In genomic region chr3:159805411-159805772, GRCh38 we compare ENCODE assay signal across 14 cellular contexts. TPM values are rescaled to one million over a fixed set of nuclear protein-coding genes. Genes with fewer than 3 reads are reported as not detected.
DNase-seq lines count a peak whose midpoint lies in the region; ATAC-seq, FAIRE-seq and TF ChIP-seq lines count a peak whose summit lies in the region.
"Had no signal": no experiment of that assay in that cellular context is flagged by ENCODE, and none has a peak within 500 bp of the region (broad histone marks: within the 10 kb centered on the region; RNA-seq: fewer than 3 reads in every experiment).

No MANE protein-coding gene starts in this region.

- H3K9me3 Mint-ChIP-seq in activated T-cell treated with anti-CD3 and anti-CD28 coated beads, Interleukin-2, amount 50 U/mL, for 24 hours = no peaks in the 10 kb centered on the region
- H3K9me3 Mint-ChIP-seq: stimulated activated effector memory CD8-positive, alpha-beta T cell treated with anti-CD3 and anti-CD28 coated beads, Interleukin-12 subunit alpha, Interleukin-12 subunit beta, amount 100 ng/mL, for 72 hours had no signal

- H3K79me2 ChIP-seq in HepG2 (ENCODE audit: insufficient read depth, low read length) = no peaks in the 10 kb centered on the region

- no peaks in the 10 kb centered on the region for H4K20me1 ChIP-seq in HepG2 (ENCODE audit: insufficient read depth, low read length)

- H3K27me3 Mint-ChIP-seq in activated T-cell treated with anti-CD3 and anti-CD28 coated beads, Interleukin-2, amount 50 U/mL, for 24 hours = peaks cover 5% of the 10 kb centered on the region

- 0% methylated on average over 1 of the region's 1 CpG for WGBS in HepG2 (ENCODE audit: low lambda C conversion rate)

- no peak overlapping the region for H3K4me2 ChIP-seq in HepG2 (ENCODE audit: low read depth, low read length)
- H3K4me2 ChIP-seq: SK-N-SH had no signal

- H3K27me3 ChIP-seq in HepG2 (ENCODE audit: control insufficient read depth in 1 of 2, insufficient read depth in 2 of 2, low read length in 2 of 2) = no peaks in the 10 kb centered on the region
- H3K27me3 ChIP-seq: foreskin keratinocyte had no signal

- no peaks in the 10 kb centered on the region for H3K4me1 Mint-ChIP-seq in activated T-cell treated with anti-CD3 and anti-CD28 coated beads, Interleukin-2, amount 50 U/mL, for 24 hours (ENCODE audit: low read depth)
- H3K4me1 Mint-ChIP-seq: stimulated activated effector memory CD8-positive, alpha-beta T cell treated with anti-CD3 and anti-CD28 coated beads, Interleukin-12 subunit alpha, Interleukin-12 subunit beta, amount 100 ng/mL, for 72 hours had no signal

- TF ChIP-seq EP300 in HepG2 (IDR thresholded peaks at IDR 0.05; ENCODE audit: low read depth in 2 of 2, low read length in 2 of 2) (no peak), HepG2 (CRISPR knock-in tag; IDR thresholded peaks at IDR 0.05; ENCODE audit: borderline replicate concordance) (no peak)

- H3K4me3 Mint-ChIP-seq in activated T-cell treated with anti-CD3 and anti-CD28 coated beads, Interleukin-2, amount 50 U/mL, for 24 hours = no peak overlapping the region
- H3K4me3 Mint-ChIP-seq: stimulated activated effector memory CD8-positive, alpha-beta T cell treated with anti-CD3 and anti-CD28 coated beads, Interleukin-12 subunit alpha, Interleukin-12 subunit beta, amount 100 ng/mL, for 72 hours had no signal

- no peak overlapping the region for H3K27ac Mint-ChIP-seq in activated T-cell treated with anti-CD3 and anti-CD28 coated beads, Interleukin-2, amount 50 U/mL, for 24 hours
- H3K27ac Mint-ChIP-seq: stimulated activated effector memory CD8-positive, alpha-beta T cell treated with anti-CD3 and anti-CD28 coated beads, Interleukin-12 subunit alpha, Interleukin-12 subunit beta, amount 100 ng/mL, for 72 hours had no signal

- no peak overlapping the region for H2AFZ ChIP-seq in HepG2 (ENCODE audit: low read length)

- BruUV-seq in HepG2 (replicated peaks; lab: Mats Ljungman, UMichigan) = no TSS peak

- no peaks in the 10 kb centered on the region for H3K36me3 Mint-ChIP-seq in activated T-cell treated with anti-CD3 and anti-CD28 coated beads, Interleukin-2, amount 50 U/mL, for 24 hours (ENCODE audit: low read depth)
- H3K36me3 Mint-ChIP-seq: stimulated activated effector memory CD8-positive, alpha-beta T cell treated with anti-CD3 and anti-CD28 coated beads, Interleukin-12 subunit alpha, Interleukin-12 subunit beta, amount 100 ng/mL, for 72 hours had no signal

- no peaks in the 10 kb centered on the region for H3K36me3 ChIP-seq in HepG2 (replicated peaks in 1 of 2; ENCODE audit: control insufficient read depth in 1 of 2, insufficient read depth in 2 of 2, low read length in 2 of 2)

- no peak for DNase-seq in HepG2 (ENCODE audit: low spot score)
- no peak for DNase-seq in RCC 7860 (ENCODE audit: low spot score)
- DNase-seq in activated T-cell treated with anti-CD3 and anti-CD28 coated beads, Interleukin-2, amount 50 U/mL, for 24 hours = no peak
- DNase-seq in NCI-H2081 treated with DMSO at 0.1 percent for 48 hours (lab: John Stamatoyannopoulos, UW) = no peak
- no peak for DNase-seq in hypothalamus (lab: John Stamatoyannopoulos, UW)
- DNase-seq: activated CD4-positive, CD25-positive, alpha-beta regulatory T cell; activated T-cell treated with anti-CD3 and anti-CD28 coated beads for 4 hours had no signal

- no peak overlapping the region for H3K9ac ChIP-seq in HepG2 (ENCODE audit: insufficient read depth, low read depth, low read length)
- H3K9ac ChIP-seq: SK-N-SH had no signal

- CTCF ChIA-PET in HepG2 (lab: Yijun Ruan, JAX; ENCODE audit: low intra/inter-chr PET ratio, low total read pairs) = interaction anchor here (0.8 to 2.4 kb wide), 5 partner anchors 24 to 541 kb away, joined by 3 to 33 read pairs (median 14); no protein-coding TSS in a partner anchor

- no peak overlapping the region for H3K4me3 ChIP-seq in HepG2 (replicated peaks in 1 of 3; ENCODE audit: insufficient read depth in 1 of 3, low read depth in 2 of 3, low read length in 3 of 3)
- H3K4me3 ChIP-seq: K562 had no signal

- in situ Hi-C loops in HepG2 (cut with HindIII; ENCODE audit: extremely low pct_ligation_motif_present, low pct_unique_long_range_greater_than_20kb) = loop anchor here (5.0 kb wide), 1 partner anchor 188 kb away; no protein-coding TSS in a partner anchor

- FAIRE-seq in HepG2 (lab: Jason Lieb, UNC) (no peak), RCC 7860 (lab: Jason Lieb, UNC) (no peak)

- POLR2A ChIA-PET in HepG2 (lab: Yijun Ruan, JAX) = no interaction called here

- ATAC-seq in GM18511 (IDR thresholded peaks at IDR 0.05; ENCODE audit: unreplicated experiment) (peak; percentile 26), GM21717 (IDR thresholded peaks at IDR 0.05; ENCODE audit: unreplicated experiment) (peak; percentile 11), HG03571 (IDR thresholded peaks at IDR 0.05; ENCODE audit: unreplicated experiment) (peak; percentile 11), HepG2 (peak; percentile 29; the same call in 2 of the 3 replicates)

- peaks cover 2% of the 10 kb centered on the region; the same call in 1 of the 2 replicates for H3K4me1 ChIP-seq in HepG2 (ENCODE audit: insufficient read depth, low read length)

- no peak for TF ChIP-seq POLR2A in HepG2 (IDR thresholded peaks at IDR 0.05; ENCODE audit: insufficient read depth in 1 of 2, low read depth in 2 of 2, low read length in 2 of 2)

- no peak for TF ChIP-seq RAD21 in HepG2 (CRISPR knock-in tag; IDR thresholded peaks at IDR 0.05)

- no peaks in the 10 kb centered on the region for H3K9me3 ChIP-seq in HepG2 (ENCODE audit: low read length)
- H3K9me3 ChIP-seq: SK-N-SH had no signal

- no peak overlapping the region for H3K27ac ChIP-seq in HepG2 (ENCODE audit: extremely low read length, insufficient read depth, low read length)
- H3K27ac ChIP-seq: foreskin keratinocyte had no signal

- TF ChIP-seq CTCF in HepG2 (CRISPR knock-in tag; IDR thresholded peaks at IDR 0.05) = no peak

- intact Hi-C loops in HepG2 (cut with micrococcal nuclease; ENCODE audit: unreplicated experiment) = loop anchor here (1.0 to 10.0 kb wide), 6 partner anchors 23 to 542 kb away; no protein-coding TSS in a partner anchor

TF ChIP-seq in HepG2, 621 proteins besides CTCF, POLR2A, EP300 and RAD21:
- TF ChIP-seq SNRNP70 (IDR thresholded peaks at IDR 0.05; ENCODE audit: low read depth, low read length) = no peak
- TF ChIP-seq HNRNPLL (IDR thresholded peaks at IDR 0.05; ENCODE audit: low read depth, low read length, poor library complexity, severe bottlenecking) = no peak
- no peak for TF ChIP-seq ZNF800 (CRISPR knock-in tag; IDR thresholded peaks at IDR 0.05)
- TF ChIP-seq TBX2 (CRISPR knock-in tag; IDR thresholded peaks at IDR 0.05; ENCODE audit: borderline replicate concordance) = no peak
- no peak for TF ChIP-seq ZNF614 (CRISPR knock-in tag; IDR thresholded peaks at IDR 0.05; ENCODE audit: borderline replicate concordance)
- no peak for TF ChIP-seq KAT7 (CRISPR knock-in tag; IDR thresholded peaks at IDR 0.05; ENCODE audit: borderline replicate concordance)
- TF ChIP-seq FOXM1 (CRISPR knock-in tag; IDR thresholded peaks at IDR 0.05) = no peak
TF ChIP-seq in HepG2: peak in this region for 0.

RNA-seq across cellular contexts. Expression of gene SCHIP1, which starts 34.3 kb away (rescaled TPM):
- total RNA-seq in HepG2 (2016; rRNA removed; fragmentation: Illumina TruSeq; extraction: Trizol) = 0.07 TPM in 1 of 2 replicates, not detected in the other
- total RNA-seq in HepG2 (2016; cell fraction: cytosol; rRNA removed; fragmentation: Illumina TruSeq; extraction: Trizol; ENCODE audit: low read depth) = 0.09 TPM in 1 of 2 replicates, not detected in the other
- total RNA-seq in HepG2 (2016; cell fraction: insoluble cytoplasmic fraction; rRNA removed; fragmentation: Illumina TruSeq; extraction: Trizol) = 0.13 TPM in 1 of 2 replicates, not detected in the other
- 0.03 TPM in 1 of 2 replicates, not detected in the other for total RNA-seq in HepG2 (2016; cell fraction: membrane; rRNA removed; fragmentation: Illumina TruSeq; extraction: Trizol)
- total RNA-seq in HepG2 (2016; cell fraction: nucleus; rRNA removed; fragmentation: Illumina TruSeq; extraction: Trizol) = 0.12 and 2.0 TPM in 2 replicates
- polyA plus RNA-seq in HepG2 (2011; rRNA removed) = not detected in 2 replicates
- not detected in 2 replicates for polyA plus RNA-seq in HepG2 (2011; cell fraction: cytosol; rRNA removed)
- 0.08 and 0.28 TPM in 2 replicates for polyA plus RNA-seq in HepG2 (2011; cell fraction: nucleus; rRNA removed)
- polyA plus RNA-seq in HepG2 (2012) = not detected in 2 replicates
- polyA plus RNA-seq in HepG2 (2016; cell fraction: cytosol; fragmentation: Illumina TruSeq; extraction: Trizol; ENCODE audit: low read depth) = not detected in 2 replicates
- 0.19 TPM in 1 of 2 replicates, not detected in the other for polyA plus RNA-seq in HepG2 (2016; cell fraction: insoluble cytoplasmic fraction; fragmentation: Illumina TruSeq; extraction: Trizol; ENCODE audit: low read depth)
- polyA plus RNA-seq in HepG2 (2016; cell fraction: membrane; fragmentation: Illumina TruSeq; extraction: Trizol; ENCODE audit: low read depth) = not detected in 2 replicates
- polyA plus RNA-seq in HepG2 (2016; cell fraction: nucleus; fragmentation: Illumina TruSeq; extraction: Trizol; ENCODE audit: insufficient read depth, low read depth) = 0.18 and 0.56 TPM in 2 replicates
- polyA minus RNA-seq in HepG2 (2011; rRNA and poly(A)+ RNA removed; ENCODE audit: low replicate concordance) = 5.2 TPM in 1 of 2 replicates, not detected in the other
- polyA minus RNA-seq in HepG2 (2011; cell fraction: cytosol; rRNA and poly(A)+ RNA removed) = not detected in 2 replicates
- 0.13 and 0.25 TPM in 2 replicates for polyA minus RNA-seq in HepG2 (2011; cell fraction: nucleus; rRNA and poly(A)+ RNA removed)
- total RNA-seq: K562 had no signal
- polyA plus RNA-seq: K562 had no signal
